In genomic region chr22:37492428-37493344, GRCh38 we compare ENCODE assay signal across 8 cellular contexts. TPM values are rescaled to one million over a fixed set of nuclear protein-coding genes. Genes with fewer than 3 reads are reported as not detected.
DNase-seq lines count a peak whose midpoint lies in the region; ATAC-seq, FAIRE-seq and TF ChIP-seq lines count a peak whose summit lies in the region.

No MANE protein-coding gene starts in this region.

- no peak overlapping the region for H2AK5ac ChIP-seq in H1 (ENCODE audit: low read depth, low read length)

- H3K4me2 ChIP-seq in H1 (ENCODE audit: insufficient read depth in 1 of 2, low read depth in 2 of 2, low read length in 2 of 2), result no peak overlapping the region

- DNase-seq in D721Med (ENCODE audit: insufficient read length, low spot score) (no peak), KG1 (lab: John Stamatoyannopoulos, UW) (peak; percentile 4), H1 (ENCODE audit: low read depth in 1 of 2, low spot score in 2 of 2) (peak; percentile 46 to 84), pons (ENCODE audit: low spot score) (peak; percentile 31), retina (no peak)
- peak; percentile 31 for DNase-seq in activated CD4-positive, alpha-beta T cell treated with anti-CD3 and anti-CD28 coated beads for 1 hour

- no peak overlapping the region for H3K56ac ChIP-seq in H1 (replicated peaks; ENCODE audit: insufficient read length, low read depth, low read length)

- no peak overlapping the region for H3K9ac ChIP-seq in H1 (replicated peaks in 1 of 4; ENCODE audit: extremely low read depth in 1 of 4, low read depth in 3 of 4, low read length in 3 of 4)

- POLR2A ChIA-PET in H1 (lab: Charles Lee; ENCODE audit: partially characterized antibody), result interaction anchor here (1.8 kb wide), 1 partner anchor 82 kb away, joined by 3 read pairs; no protein-coding TSS in a partner anchor

- H3K14ac ChIP-seq in H1 (ENCODE audit: insufficient read length), result no peak overlapping the region

- no peak overlapping the region for H4K5ac ChIP-seq in H1 (ENCODE audit: insufficient read length, low read depth, low read length)

- no peaks in the 10 kb centered on the region for H3K79me1 ChIP-seq in H1 (ENCODE audit: low read depth, low read length)

- peak; percentile 43 to 63 for TF ChIP-seq RAD21 in H1 (IDR thresholded peaks at IDR 0.05 in 1 of 2, conservative IDR thresholded peaks at IDR 0.05 in 1 of 2; ENCODE audit: low read depth in 2 of 2, low read length in 2 of 2)

- CTCF ChIA-PET in H1 (lab: Charles Lee; ENCODE audit: partially characterized antibody), result interaction anchor here (0.8 to 21.5 kb wide), 18 partner anchors 8 to 193 kb away, joined by 3 to 312 read pairs (median 4); partner anchors contain the start of genes MFNG and NOL12

- H3K36me3 ChIP-seq in H1 (ENCODE audit: control insufficient read depth in 2 of 4, insufficient read depth in 4 of 4, low read length in 3 of 4), result no peaks in the 10 kb centered on the region

- H2BK15ac ChIP-seq in H1 (ENCODE audit: low read length), result peak overlapping the region; percentile 72; the same call in 1 of the 2 replicates

- no peak overlapping the region for H2BK120ac ChIP-seq in H1 (replicated peaks; ENCODE audit: low read depth, low read length)

- H2BK12ac ChIP-seq in H1 (ENCODE audit: low read depth, low read length), result peak overlapping the region; percentile 80; the same call in 1 of the 2 replicates

- no peak for FAIRE-seq in D721Med (lab: Jason Lieb, UNC)
- FAIRE-seq in H1 (lab: Jason Lieb, UNC), result peak; percentile 95

- TF ChIP-seq POLR2A in H1 (IDR thresholded peaks at IDR 0.05; ENCODE audit: control extremely low read depth in 1 of 2, low read depth in 2 of 2, low read length in 2 of 2), result no peak

- no peak overlapping the region for H3K4ac ChIP-seq in H1 (replicated peaks; ENCODE audit: insufficient read length, low read depth, low read length)

- TF ChIP-seq EP300 in H1 (IDR thresholded peaks at IDR 0.05; ENCODE audit: borderline replicate concordance in 1 of 2, low read depth in 2 of 2, low read length in 2 of 2), result no peak

- no peak overlapping the region for H3K4me3 ChIP-seq in H1 (ENCODE audit: extremely low read depth in 1 of 4, insufficient read depth in 2 of 4, low read depth in 3 of 4, low read length in 4 of 4)

- 66% methylated on average over 22 of the region's 24 CpGs; no CpG with 5 or more reads in 1 of the 2 experiments for WGBS in H1 (ENCODE audit: extremely low coverage in 1 of 2, insufficient coverage in 1 of 2, insufficient read length in 1 of 2, insufficient replicate concordance in 2 of 2, low coverage in 1 of 2, low lambda C conversion rate in 2 of 2, missing lambda C conversion rate in 1 of 2), 2 experiments

- ATAC-seq in HG02981 (IDR thresholded peaks at IDR 0.05; ENCODE audit: unreplicated experiment), result no peak
- no peak for ATAC-seq in HG02763 (IDR thresholded peaks at IDR 0.05; ENCODE audit: unreplicated experiment)

- 0 out of 2 replicates have a peak overlapping the region, but pooled peaks have one; percentile 2 for H2BK5ac ChIP-seq in H1 (ENCODE audit: low read depth, low read length)

- no peaks in the 10 kb centered on the region for H3K23me2 ChIP-seq in H1 (ENCODE audit: low read depth, low read length)

- peak overlapping the region; percentile 63; the same call in 1 of the 2 replicates for H4K8ac ChIP-seq in H1 (ENCODE audit: extremely low read depth, insufficient read depth, low read length)

- no peaks in the 10 kb centered on the region for H3K79me2 ChIP-seq in H1 (ENCODE audit: control insufficient read depth in 1 of 2, insufficient read depth in 2 of 2, low read length in 2 of 2)

- H4K20me1 ChIP-seq in H1 (replicated peaks in 1 of 2; ENCODE audit: control insufficient read depth in 1 of 2, insufficient read depth in 2 of 2, low read length in 2 of 2), result no peaks in the 10 kb centered on the region

- H3K18ac ChIP-seq in H1 (ENCODE audit: extremely low read depth, low read length), result peak overlapping the region; percentile 32; the same call in 1 of the 2 replicates

- H2AFZ ChIP-seq in H1 (ENCODE audit: low read length), result no peak overlapping the region

- no peak overlapping the region for H3K27ac ChIP-seq in H1 (ENCODE audit: low read depth, low read length)

- peak; percentile 31 for TF ChIP-seq CTCF in D721Med (IDR thresholded peaks at IDR 0.05; ENCODE audit: insufficient read depth, missing control alignments)
- TF ChIP-seq CTCF in H1 (IDR thresholded peaks at IDR 0.05; ENCODE audit: control extremely low read depth in 1 of 3, insufficient read depth in 1 of 3, low read depth in 1 of 3, low read length in 3 of 3), result peak; percentile 68 to 90 (median 76)

- no peak overlapping the region for H3K23ac ChIP-seq in H1 (ENCODE audit: insufficient read length)

- no peak overlapping the region for H4K91ac ChIP-seq in H1 (replicated peaks; ENCODE audit: insufficient read length, low read length)

- H3K4me1 ChIP-seq in H1 (replicated peaks in 1 of 4; ENCODE audit: control insufficient read depth in 3 of 4, insufficient read depth in 4 of 4, low read length in 3 of 4), result peaks cover 0 to 13% (median 9%) of the 10 kb centered on the region in 4 experiments; a peak in 6 of 7 replicates

- H2BK20ac ChIP-seq in H1 (ENCODE audit: low read length), result no peak overlapping the region

- no peaks in the 10 kb centered on the region for H3K9me3 ChIP-seq in H1 (ENCODE audit: insufficient read depth in 2 of 2, low read depth in 1 of 2, low read length in 1 of 2)

- H3K27me3 ChIP-seq in H1 (replicated peaks in 1 of 4; ENCODE audit: control insufficient read depth in 3 of 4, extremely low read depth in 1 of 4, insufficient read depth in 3 of 4, low read length in 3 of 4), result no peaks in the 10 kb centered on the region

TF ChIP-seq in H1, 55 proteins besides CTCF, POLR2A, EP300 and RAD21:
- TF ChIP-seq CREB1 (IDR thresholded peaks at IDR 0.05) (no peak), KDM1A (IDR thresholded peaks at IDR 0.05; ENCODE audit: borderline replicate concordance, low read length) (peak; percentile 98), HDAC2 (IDR thresholded peaks at IDR 0.05; ENCODE audit: borderline replicate concordance in 1 of 2, low read depth in 2 of 2, low read length in 2 of 2) (peak in 1 of 2 experiments; percentile 93; a peak in 1 of 4 replicates), MAX (IDR thresholded peaks at IDR 0.05) (0 out of 2 replicates have a peak, but pooled peaks have one; percentile 16)

RNA-seq across cellular contexts. Expression of gene MFNG, which starts 6.5 kb away (rescaled TPM):
- total RNA-seq in H1 (2021; fragmentation: NEBNext Ultra II Directional; extraction: Animal tissue kit (Norgen Biotek cat#: 25700)), result 1.7 and 1.8 TPM in 2 replicates
- 5.5 and 8.0 TPM in 2 replicates for polyA plus RNA-seq in H1 (2011; rRNA removed)
- polyA plus RNA-seq in H1 (2011; cell fraction: cytosol; rRNA removed), result 5.4 TPM
- polyA plus RNA-seq in H1 (2011; cell fraction: nucleus; rRNA removed), result 11.5 TPM
- polyA plus RNA-seq in H1 (2012, experiment 1 of 2), result 1.7 to 3.1 TPM (median 2.6 TPM) in 4 replicates
- polyA plus RNA-seq in H1 (2012, experiment 2 of 2), result 1.5 TPM
- polyA plus RNA-seq in H1 (2013, experiment 1 of 2), result 2.4 TPM
- 2.8 TPM for polyA plus RNA-seq in H1 (2013, experiment 2 of 2)
- polyA minus RNA-seq in H1 (2011; rRNA and poly(A)+ RNA removed), result 1.3 and 1.6 TPM in 2 replicates
- 6.8 TPM for polyA minus RNA-seq in H1 (2011; cell fraction: cytosol; rRNA and poly(A)+ RNA removed)
- 4.9 TPM for polyA minus RNA-seq in H1 (2011; cell fraction: nucleus; rRNA and poly(A)+ RNA removed)

RNA-seq across cellular contexts. Expression of gene CARD10, which starts 26.5 kb away (rescaled TPM):
- 14.4 and 14.6 TPM in 2 replicates for total RNA-seq in H1 (2021; fragmentation: NEBNext Ultra II Directional; extraction: Animal tissue kit (Norgen Biotek cat#: 25700))
- 13.5 and 17.4 TPM in 2 replicates for polyA plus RNA-seq in H1 (2011; rRNA removed)
- 11.2 TPM for polyA plus RNA-seq in H1 (2011; cell fraction: cytosol; rRNA removed)
- 23.7 TPM for polyA plus RNA-seq in H1 (2011; cell fraction: nucleus; rRNA removed)
- 7.9 to 13.1 TPM (median 11.6 TPM) in 4 replicates for polyA plus RNA-seq in H1 (2012, experiment 1 of 2)
- polyA plus RNA-seq in H1 (2012, experiment 2 of 2), result 11.4 TPM
- 9.2 TPM for polyA plus RNA-seq in H1 (2013, experiment 1 of 2)
- polyA plus RNA-seq in H1 (2013, experiment 2 of 2), result 9.2 TPM
- 6.8 and 7.5 TPM in 2 replicates for polyA minus RNA-seq in H1 (2011; rRNA and poly(A)+ RNA removed)
- polyA minus RNA-seq in H1 (2011; cell fraction: cytosol; rRNA and poly(A)+ RNA removed), result 11.4 TPM
- polyA minus RNA-seq in H1 (2011; cell fraction: nucleus; rRNA and poly(A)+ RNA removed), result 5.0 TPM

Comparison
In these comparisons a context has a peak if more than half of its experiments do, and no peak if none do; other contexts are left out.
1. DNase-seq: peak in KG1 (single experiment), activated CD4-positive, alpha-beta T cell treated with anti-CD3 and anti-CD28 coated beads for 1 hour (single experiment), H1 (2 of 2) and pons (single experiment); none in D721Med (single experiment) and retina (single experiment).